ENCODE assay signal across 11 cellular contexts in genomic region chr11:68381716-68382115, GRCh38.
DNase-seq lines count a peak whose midpoint lies in the region; ATAC-seq and TF ChIP-seq lines count a peak whose summit lies in the region.
"Had no signal": no experiment of that assay in that cellular context is flagged by ENCODE, and none has a peak within 500 bp of the region (broad histone marks: within the 10 kb centered on the region; RNA-seq: fewer than 3 reads in every experiment).

No MANE protein-coding gene starts in this region.

- POLR2A ChIA-PET in Caco-2 (lab: Charles Lee), result no interaction called here

- ATAC-seq in stimulated activated naive CD8-positive, alpha-beta T cell treated with anti-CD3 and anti-CD28 coated beads, Interleukin-15, amount 100 ng/mL, for 72 hours, result no peak
- no peak for ATAC-seq in GM18907 (IDR thresholded peaks at IDR 0.05; ENCODE audit: unreplicated experiment)

- 19 to 38% (median 24%) methylated on average over 4 of the region's 4 CpGs for WGBS in ovary, 3 donors

- H3K36me3 ChIP-seq in Caco-2 (ENCODE audit: control insufficient read depth, insufficient read depth, low read length) (peaks cover 19% of the 10 kb centered on the region), right atrium auricular region (peaks cover 7% of the 10 kb centered on the region), skeletal muscle satellite cell (ENCODE audit: insufficient read depth, low read length) (no peaks in the 10 kb centered on the region), ovary (no peaks in the 10 kb centered on the region)

- no peak for TF ChIP-seq POLR2A in ovary (IDR thresholded peaks at IDR 0.05)

- no peak for TF ChIP-seq EP300 in ovary (IDR thresholded peaks at IDR 0.05)

- H3K9me3 Mint-ChIP-seq in Caco-2 (ENCODE audit: unreplicated experiment), result no peaks in the 10 kb centered on the region
- H3K9me3 Mint-ChIP-seq in stimulated activated naive CD8-positive, alpha-beta T cell treated with anti-CD3 and anti-CD28 coated beads, Interleukin-15, amount 100 ng/mL, for 72 hours, result no peaks in the 10 kb centered on the region

- H3K27me3 Mint-ChIP-seq in Caco-2 (ENCODE audit: insufficient read depth, unreplicated experiment), result no peaks in the 10 kb centered on the region
- peaks cover 10% of the 10 kb centered on the region for H3K27me3 Mint-ChIP-seq in stimulated activated naive CD8-positive, alpha-beta T cell treated with anti-CD3 and anti-CD28 coated beads, Interleukin-15, amount 100 ng/mL, for 72 hours

- no TSS peak for BruUV-seq in Caco-2 (replicated peaks; lab: Mats Ljungman, UMichigan)

- in situ Hi-C loops in KBM-7 (cut with MboI; ENCODE audit: low pct_unique_long_range_greater_than_20kb, low sequenced_read_pairs), result no loop called here

- no peak overlapping the region for H3K4me3 Mint-ChIP-seq in Caco-2 (ENCODE audit: unreplicated experiment)
- H3K4me3 Mint-ChIP-seq in stimulated activated naive CD8-positive, alpha-beta T cell treated with anti-CD3 and anti-CD28 coated beads, Interleukin-15, amount 100 ng/mL, for 72 hours, result peak overlapping the region in 1 of 2 donors; percentile 52

- H3K9ac ChIP-seq in skeletal muscle satellite cell (ENCODE audit: low read depth, low read length), result no peak overlapping the region

- H3K27ac ChIP-seq in right atrium auricular region (peak overlapping the region; percentile 68 to 73), ovary (peak overlapping the region in 1 of 2 donors; percentile 49)

- H3K27me3 ChIP-seq in Caco-2 (replicated peaks; ENCODE audit: control insufficient read depth, insufficient read depth, low read length), result no peaks in the 10 kb centered on the region
- no peaks in the 10 kb centered on the region for H3K27me3 ChIP-seq in right atrium auricular region
- no peaks in the 10 kb centered on the region for H3K27me3 ChIP-seq in skeletal muscle satellite cell (ENCODE audit: control insufficient read depth, insufficient read depth, low read length)
- no peaks in the 10 kb centered on the region for H3K27me3 ChIP-seq in ovary

- peaks cover 44% of the 10 kb centered on the region for H3K4me1 Mint-ChIP-seq in Caco-2 (ENCODE audit: low read depth, unreplicated experiment)
- H3K4me1 Mint-ChIP-seq in stimulated activated naive CD8-positive, alpha-beta T cell treated with anti-CD3 and anti-CD28 coated beads, Interleukin-15, amount 100 ng/mL, for 72 hours, result peaks cover 40% of the 10 kb centered on the region

- DNase-seq in Caco-2 (no peak), SHP77 treated with DMSO at 0.1 percent for 48 hours (lab: John Stamatoyannopoulos, UW) (peak; percentile 46), right atrium auricular region (ENCODE audit: low spot score) (no peak), ovary (no peak), KBM-7 (no peak)
- no peak for DNase-seq in stimulated activated naive CD8-positive, alpha-beta T cell treated with anti-CD3 and anti-CD28 coated beads, Interleukin-15, amount 100 ng/mL, for 72 hours
- DNase-seq: activated T-cell treated with anti-CD3 and anti-CD28 coated beads, Interleukin-2, amount 50 U/mL, for 48 hours; MM.1S; NCI-H2227 treated with DMSO at 0.1 percent for 48 hours had no signal

- CTCF ChIA-PET in Caco-2 (lab: Charles Lee), result interaction anchor here (2.0 to 3.4 kb wide), 4 partner anchors 11 to 124 kb away, joined by 6 to 28 read pairs (median 15); no protein-coding TSS in a partner anchor

- H3K4me3 ChIP-seq in Caco-2 (ENCODE audit: low read depth, low read length), result no peak overlapping the region
- peak overlapping the region in 1 of 2 donors; percentile 16 for H3K4me3 ChIP-seq in right atrium auricular region
- H3K4me3 ChIP-seq in skeletal muscle satellite cell (ENCODE audit: low read length), result no peak overlapping the region
- no peak overlapping the region for H3K4me3 ChIP-seq in ovary

- H3K9me3 ChIP-seq in Caco-2 (no peaks in the 10 kb centered on the region), right atrium auricular region (no peaks in the 10 kb centered on the region), skeletal muscle satellite cell (replicated peaks; ENCODE audit: low read length) (no peaks in the 10 kb centered on the region), ovary (no peaks in the 10 kb centered on the region)

- H3K36me3 Mint-ChIP-seq in Caco-2 (ENCODE audit: insufficient read depth, unreplicated experiment), result peaks cover 62% of the 10 kb centered on the region

- intact Hi-C loops in Caco-2 (cut with micrococcal nuclease; ENCODE audit: unreplicated experiment), result loop anchor here (2.0 to 5.0 kb wide), 3 partner anchors 83 to 173 kb away; partner anchors contain the start of gene C11orf24
- intact Hi-C loops in ovary (cut with DNase I), result loop anchor here in 2 of 4 donors (5.0 to 10.0 kb wide), 2 partner anchors 57 to 124 kb away; no protein-coding TSS in a partner anchor

- peak overlapping the region; percentile 53 for H3K27ac Mint-ChIP-seq in Caco-2 (ENCODE audit: unreplicated experiment)
- H3K27ac Mint-ChIP-seq in stimulated activated naive CD8-positive, alpha-beta T cell treated with anti-CD3 and anti-CD28 coated beads, Interleukin-15, amount 100 ng/mL, for 72 hours, result peak overlapping the region in 1 of 2 donors; percentile 63

- H3K4me2 ChIP-seq in skeletal muscle satellite cell (ENCODE audit: low read length), result peak overlapping the region; percentile 31

- peaks cover 38% of the 10 kb centered on the region for H3K4me1 ChIP-seq in Caco-2
- peaks cover 0 to 69% of the 10 kb centered on the region in 2 donors for H3K4me1 ChIP-seq in right atrium auricular region
- H3K4me1 ChIP-seq in skeletal muscle satellite cell (ENCODE audit: control insufficient read depth, insufficient read depth, low read length), result peaks cover 28% of the 10 kb centered on the region
- H3K4me1 ChIP-seq in ovary (ENCODE audit: insufficient read depth), result peaks cover 18% of the 10 kb centered on the region

- TF ChIP-seq CTCF in Caco-2 (IDR thresholded peaks at IDR 0.05; ENCODE audit: insufficient read depth in 1 of 2, low read depth in 1 of 2, low read length in 1 of 2, severe bottlenecking in 1 of 2, unreplicated experiment in 1 of 2) (no peak), right atrium auricular region (IDR thresholded peaks at IDR 0.05) (no peak), ovary (IDR thresholded peaks at IDR 0.05) (no peak)
